Comparison of ENCODE assay signal across 8 cellular contexts in the genomic region with DNA sequence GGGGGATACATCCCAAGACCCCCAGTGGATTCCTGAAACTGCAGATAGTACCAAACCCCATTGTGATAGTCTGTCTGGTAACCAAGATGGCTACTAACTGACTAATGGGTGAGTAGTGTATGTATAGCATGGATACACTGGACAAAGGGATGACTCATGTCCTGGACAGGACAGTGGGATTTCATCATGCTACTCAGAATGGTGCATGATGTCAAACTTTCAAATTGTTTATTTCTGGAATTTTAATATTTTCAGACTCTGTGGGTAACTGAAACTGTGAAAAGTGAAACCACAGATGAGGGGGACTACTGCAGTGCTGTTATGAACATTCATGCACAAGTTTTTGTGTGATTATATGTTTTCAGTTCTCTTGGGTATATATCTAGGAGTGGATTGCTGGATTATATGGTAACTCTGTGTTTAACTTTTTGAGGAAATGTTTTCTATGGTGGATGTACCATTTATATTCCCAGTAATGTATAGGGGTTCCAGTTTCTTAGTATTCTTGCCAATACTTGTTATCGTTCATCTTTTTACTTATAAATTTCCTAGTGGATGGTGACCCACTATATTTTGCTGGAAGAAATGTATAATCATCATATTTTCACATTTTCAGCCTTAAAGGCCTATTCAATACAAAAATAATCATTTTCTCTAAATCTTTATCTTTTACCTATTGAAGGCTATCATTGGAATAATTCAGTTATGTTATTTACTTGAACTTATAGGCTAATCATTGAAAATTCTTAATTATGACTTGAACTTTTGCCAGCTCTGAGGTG.
DNase-seq lines count a peak whose midpoint lies in the region; ATAC-seq and TF ChIP-seq lines count a peak whose summit lies in the region.

No MANE protein-coding gene starts in this region.

- H3K4me2 ChIP-seq in PC-3 (ENCODE audit: low read length) = no peak overlapping the region

- no peaks in the 10 kb centered on the region for H3K27me3 ChIP-seq in PC-3 (ENCODE audit: low read length)
- H3K27me3 ChIP-seq in left lung = no peaks in the 10 kb centered on the region
- H3K27me3 ChIP-seq in WERI-Rb-1 (ENCODE audit: insufficient read depth, low read depth, severe bottlenecking) = no peaks in the 10 kb centered on the region

- H3K4me1 ChIP-seq in PC-3 (ENCODE audit: insufficient read depth, low read length) (peaks cover 20% of the 10 kb centered on the region), left lung (peaks cover 0 to 7% of the 10 kb centered on the region in 2 donors)

- peak overlapping the region; percentile 86 for H3K27ac ChIP-seq in PC-3 (ENCODE audit: low read length)
- H3K27ac ChIP-seq in left lung = peak overlapping the region in 1 of 2 donors; percentile 46
- no peak overlapping the region for H3K27ac ChIP-seq in WERI-Rb-1

- intact Hi-C loops in PC-3 (cut with micrococcal nuclease) = no loop called here
- intact Hi-C loops in left lung (cut with DNase I) = no loop called here

- H3K4me3 ChIP-seq in PC-3 (ENCODE audit: low read length) = no peak overlapping the region
- no peak overlapping the region for H3K4me3 ChIP-seq in left lung
- H3K4me3 ChIP-seq in WERI-Rb-1 (ENCODE audit: low read depth, low read length) = no peak overlapping the region

- peak overlapping the region; percentile 44 for H3K9ac ChIP-seq in PC-3 (ENCODE audit: low read length)

- TF ChIP-seq CTCF in PC-3 (conservative IDR thresholded peaks at IDR 0.05; ENCODE audit: low read depth, low read length) = no peak
- TF ChIP-seq CTCF in left lung (IDR thresholded peaks at IDR 0.05) = no peak
- TF ChIP-seq CTCF in WERI-Rb-1 (IDR thresholded peaks at IDR 0.05; ENCODE audit: low read depth, low read length) = no peak

- POLR2A ChIA-PET in PC-3 (lab: Charles Lee; ENCODE audit: unreplicated experiment) = no interaction called here

- H3K36me3 ChIP-seq in PC-3 (ENCODE audit: low read depth, low read length) (no peaks in the 10 kb centered on the region), left lung (no peaks in the 10 kb centered on the region), WERI-Rb-1 (no peaks in the 10 kb centered on the region)

- H3K79me2 ChIP-seq in PC-3 (ENCODE audit: low read length) = no peaks in the 10 kb centered on the region

- no peak overlapping the region for H2AFZ ChIP-seq in PC-3 (ENCODE audit: low read length)

- ATAC-seq in GM18502 (IDR thresholded peaks at IDR 0.05; ENCODE audit: poor library complexity, unreplicated experiment) (peak; percentile 82), HG02588 (IDR thresholded peaks at IDR 0.05; ENCODE audit: unreplicated experiment) (peak; percentile 90), PC-3 (peak; percentile 91), left lung (peak; percentile 81)

- DNase-seq in PC-3 (peak; percentile 76), left lung (no peak), medulla oblongata (ENCODE audit: extremely low spot score) (no peak), cerebellum (ENCODE audit: low spot score) (no peak), AG08396 (ENCODE audit: low spot score) (no peak), WERI-Rb-1 (no peak)

- H3K9me3 ChIP-seq in PC-3 (ENCODE audit: low read length) (no peaks in the 10 kb centered on the region), left lung (peaks cover 0 to 12% of the 10 kb centered on the region in 2 donors), WERI-Rb-1 (ENCODE audit: severe bottlenecking) (no peaks in the 10 kb centered on the region)

- no peaks in the 10 kb centered on the region for H4K20me1 ChIP-seq in PC-3 (ENCODE audit: low read length)

- no TSS peak for BruUV-seq in PC-3 (replicated peaks; lab: Mats Ljungman, UMichigan)

- no peaks in the 10 kb centered on the region for H3K9me2 ChIP-seq in PC-3 (replicated peaks; ENCODE audit: low read length)

- no peaks in the 10 kb centered on the region for H3F3A ChIP-seq in PC-3 (ENCODE audit: low read length, unreplicated experiment)

- CTCF ChIA-PET in PC-3 (lab: Charles Lee) = no interaction called here
